ENCODE assay signal across 20 cellular contexts in genomic region chr11:47944555-47945128, GRCh38. TPM values are rescaled to one million over a fixed set of nuclear protein-coding genes. Genes with fewer than 3 reads are reported as not detected.
DNase-seq lines count a peak whose midpoint lies in the region; ATAC-seq and TF ChIP-seq lines count a peak whose summit lies in the region.
"Had no signal": no experiment of that assay in that cellular context is flagged by ENCODE, and none has a peak within 500 bp of the region (broad histone marks: within the 10 kb centered on the region; RNA-seq: fewer than 3 reads in every experiment).

No MANE protein-coding gene starts in this region.

- H3K36me3 Mint-ChIP-seq in activated T-helper 17 cell treated with anti-CD3 and anti-CD28 coated beads, Interleukin-2, amount 50 U/mL, for 72 hours (ENCODE audit: low read depth) = no peaks in the 10 kb centered on the region
- no peaks in the 10 kb centered on the region for H3K36me3 Mint-ChIP-seq in activated CD4-positive, alpha-beta T cell treated with anti-CD3 and anti-CD28 coated beads, Interleukin-2, amount 10 ng/mL, durations not matched to agents 24 days and 14 days (ENCODE audit: low read depth)
- H3K36me3 Mint-ChIP-seq in activated CD4-positive, alpha-beta T cell treated with anti-CD3 and anti-CD28 coated beads for 36 hours (ENCODE audit: low read depth) = no peaks in the 10 kb centered on the region

- ATAC-seq in HCT116 = no peak
- ATAC-seq in activated T-helper 17 cell treated with anti-CD3 and anti-CD28 coated beads, Interleukin-2, amount 50 U/mL, for 72 hours (replicated peaks) = no peak
- ATAC-seq in activated CD4-positive, alpha-beta T cell treated with anti-CD3 and anti-CD28 coated beads for 36 hours = no peak
- ATAC-seq: gastroesophageal sphincter, psoas muscle had no signal

- H3K4me1 Mint-ChIP-seq in activated T-helper 17 cell treated with anti-CD3 and anti-CD28 coated beads, Interleukin-2, amount 50 U/mL, for 72 hours = peaks cover 9% of the 10 kb centered on the region
- peaks cover 31% of the 10 kb centered on the region for H3K4me1 Mint-ChIP-seq in activated CD4-positive, alpha-beta T cell treated with anti-CD3 and anti-CD28 coated beads, Interleukin-2, amount 10 ng/mL, durations not matched to agents 24 days and 14 days
- peaks cover 28% of the 10 kb centered on the region for H3K4me1 Mint-ChIP-seq in activated CD4-positive, alpha-beta T cell treated with anti-CD3 and anti-CD28 coated beads for 36 hours

- H3K79me2 ChIP-seq in ACC112 (ENCODE audit: control insufficient read depth, insufficient read depth, low read length, unreplicated experiment) = no peaks in the 10 kb centered on the region
- no peaks in the 10 kb centered on the region for H3K79me2 ChIP-seq in HCT116 (ENCODE audit: insufficient read depth, low read length)

- H3K9ac ChIP-seq in HCT116 (ENCODE audit: low read length) (peak overlapping the region; percentile 32; the same call in 1 of the 2 replicates), iPS-20b (ENCODE audit: low read depth, low read length) (peak overlapping the region; percentile 47; the same call in 1 of the 2 replicates)

- TF ChIP-seq POLR2A in HCT116 (IDR thresholded peaks at IDR 0.05; ENCODE audit: borderline replicate concordance, extremely low read depth, insufficient read depth, insufficient read length) = no peak

- no peak overlapping the region for H3K4me3 Mint-ChIP-seq in activated T-helper 17 cell treated with anti-CD3 and anti-CD28 coated beads, Interleukin-2, amount 50 U/mL, for 72 hours
- no peak overlapping the region for H3K4me3 Mint-ChIP-seq in activated CD4-positive, alpha-beta T cell treated with anti-CD3 and anti-CD28 coated beads, Interleukin-2, amount 10 ng/mL, durations not matched to agents 24 days and 14 days
- H3K4me3 Mint-ChIP-seq in activated CD4-positive, alpha-beta T cell treated with anti-CD3 and anti-CD28 coated beads for 36 hours = no peak overlapping the region
- H3K4me3 Mint-ChIP-seq: neural crest cell had no signal

- no peak overlapping the region for H3K4me3 ChIP-seq in ACC112 (ENCODE audit: low read depth, low read length)
- H3K4me3 ChIP-seq in HCT116 (replicated peaks in 1 of 2; ENCODE audit: low read depth in 1 of 2, low read length in 2 of 2) = no peak overlapping the region
- peak overlapping the region; percentile 45 for H3K4me3 ChIP-seq in iPS-20b (ENCODE audit: low read length)
- H3K4me3 ChIP-seq: cardiac muscle cell, esophagus muscularis mucosa, gastroesophageal sphincter, psoas muscle had no signal

- H3K27ac Mint-ChIP-seq in activated T-helper 17 cell treated with anti-CD3 and anti-CD28 coated beads, Interleukin-2, amount 50 U/mL, for 72 hours = peak overlapping the region; percentile 39
- no peak overlapping the region for H3K27ac Mint-ChIP-seq in activated CD4-positive, alpha-beta T cell treated with anti-CD3 and anti-CD28 coated beads, Interleukin-2, amount 10 ng/mL, durations not matched to agents 24 days and 14 days
- no peak overlapping the region for H3K27ac Mint-ChIP-seq in activated CD4-positive, alpha-beta T cell treated with anti-CD3 and anti-CD28 coated beads for 36 hours

- no peaks in the 10 kb centered on the region for H3K9me3 Mint-ChIP-seq in activated T-helper 17 cell treated with anti-CD3 and anti-CD28 coated beads, Interleukin-2, amount 50 U/mL, for 72 hours
- no peaks in the 10 kb centered on the region for H3K9me3 Mint-ChIP-seq in activated CD4-positive, alpha-beta T cell treated with anti-CD3 and anti-CD28 coated beads, Interleukin-2, amount 10 ng/mL, durations not matched to agents 24 days and 14 days
- no peaks in the 10 kb centered on the region for H3K9me3 Mint-ChIP-seq in activated CD4-positive, alpha-beta T cell treated with anti-CD3 and anti-CD28 coated beads for 36 hours (ENCODE audit: low read depth)
- H3K9me3 Mint-ChIP-seq: neural crest cell had no signal

- H3K4me1 ChIP-seq in ACC112 (ENCODE audit: control insufficient read depth, insufficient read depth, low read length, unreplicated experiment) (peaks cover 45% of the 10 kb centered on the region), HCT116 (ENCODE audit: control insufficient read depth in 1 of 2, insufficient read depth in 2 of 2, low read length in 2 of 2) (peaks cover 37 to 61% of the 10 kb centered on the region in 2 experiments), iPS-20b (ENCODE audit: insufficient read depth, low read length) (peaks cover 13% of the 10 kb centered on the region; the same call in 1 of the 2 replicates)
- H3K4me1 ChIP-seq: psoas muscle had no signal

- H3K27me3 ChIP-seq in ACC112 (ENCODE audit: insufficient read depth, low read length) (no peaks in the 10 kb centered on the region), HCT116 (ENCODE audit: insufficient read depth, low read length) (no peaks in the 10 kb centered on the region), iPS-20b (ENCODE audit: insufficient read depth, low read length) (no peaks in the 10 kb centered on the region)
- H3K27me3 ChIP-seq: cardiac muscle cell, esophagus muscularis mucosa, gastroesophageal sphincter had no signal

- H3K9me3 ChIP-seq in HCT116 (ENCODE audit: control insufficient read depth in 1 of 2, insufficient read depth in 1 of 2, low read depth in 1 of 2, low read length in 2 of 2) (no peaks in the 10 kb centered on the region), iPS-20b (ENCODE audit: insufficient read depth, low read depth, low read length) (no peaks in the 10 kb centered on the region)
- H3K9me3 ChIP-seq: esophagus muscularis mucosa, gastroesophageal sphincter, psoas muscle had no signal

- H3K27me3 Mint-ChIP-seq in activated T-helper 17 cell treated with anti-CD3 and anti-CD28 coated beads, Interleukin-2, amount 50 U/mL, for 72 hours = no peaks in the 10 kb centered on the region
- no peaks in the 10 kb centered on the region for H3K27me3 Mint-ChIP-seq in activated CD4-positive, alpha-beta T cell treated with anti-CD3 and anti-CD28 coated beads, Interleukin-2, amount 10 ng/mL, durations not matched to agents 24 days and 14 days
- H3K27me3 Mint-ChIP-seq in activated CD4-positive, alpha-beta T cell treated with anti-CD3 and anti-CD28 coated beads for 36 hours = no peaks in the 10 kb centered on the region

- H3K4me2 ChIP-seq in HCT116 (ENCODE audit: low read length) = peak overlapping the region; percentile 46; the same call in 1 of the 2 replicates

- no peaks in the 10 kb centered on the region for H3K9me2 ChIP-seq in HCT116 (ENCODE audit: insufficient read depth)

- no peaks in the 10 kb centered on the region for H4K20me1 ChIP-seq in HCT116 (ENCODE audit: insufficient read depth)

- H3K27ac ChIP-seq in ACC112 (ENCODE audit: low read depth, low read length) (peak overlapping the region; percentile 19; the same call in 1 of the 2 replicates), HCT116 (ENCODE audit: low read depth, low read length) (no peak overlapping the region), iPS-20b (ENCODE audit: low read length) (no peak overlapping the region)
- H3K27ac ChIP-seq: C4-2B, cardiac muscle cell, esophagus muscularis mucosa, gastroesophageal sphincter, psoas muscle had no signal

- CTCF ChIA-PET in HCT116 (lab: Charles Lee) = no interaction called here
- CTCF ChIA-PET in activated CD4-positive, alpha-beta T cell treated with anti-CD3 and anti-CD28 coated beads for 36 hours (lab: Charles Lee) = interaction anchor here (1.1 kb wide), 1 partner anchor 200 kb away, joined by 3 read pairs; no protein-coding TSS in a partner anchor

- in situ Hi-C loops in ACHN (cut with HindIII; ENCODE audit: low pct_ligation_motif_present, low pct_unique_long_range_greater_than_20kb, low sequenced_read_pairs) = no loop called here

- no peak for TF ChIP-seq CTCF in HCT116 (IDR thresholded peaks at IDR 0.05 in 2 of 3, conservative IDR thresholded peaks at IDR 0.05 in 1 of 3; ENCODE audit: borderline replicate concordance in 1 of 3, insufficient read depth in 1 of 3, low read depth in 2 of 3, low read length in 2 of 3)

- no peak for TF ChIP-seq RAD21 in HCT116 (IDR thresholded peaks at IDR 0.05; ENCODE audit: low read depth)

- POLR2A ChIA-PET in HCT116 (lab: Charles Lee) = interaction anchor here (0.7 kb wide), 1 partner anchor 1246 kb away, joined by 4 read pairs; no protein-coding TSS in a partner anchor
- POLR2A ChIA-PET in activated CD4-positive, alpha-beta T cell treated with anti-CD3 and anti-CD28 coated beads for 36 hours (lab: Charles Lee) = no interaction called here

- intact Hi-C loops in HCT116 (cut with micrococcal nuclease) = loop anchor here (5.0 kb wide), 1 partner anchor 38 kb away; the partner anchor contains the start of gene PTPRJ
- intact Hi-C loops in activated CD4-positive, alpha-beta T cell treated with anti-CD3 and anti-CD28 coated beads, Interleukin-2, amount 10 ng/mL, durations not matched to agents 24 days and 14 days (cut with micrococcal nuclease) = no loop called here
- intact Hi-C loops in activated CD4-positive, alpha-beta T cell treated with anti-CD3 and anti-CD28 coated beads for 36 hours (cut with DNase I, micrococcal nuclease) = no loop called here

- no peaks in the 10 kb centered on the region for H3K36me3 ChIP-seq in ACC112 (ENCODE audit: insufficient read depth, low read length)
- no peaks in the 10 kb centered on the region for H3K36me3 ChIP-seq in HCT116 (ENCODE audit: control insufficient read depth in 1 of 2, insufficient read depth in 2 of 2, low read length in 2 of 2)
- H3K36me3 ChIP-seq in iPS-20b (ENCODE audit: insufficient read depth, low read depth, low read length) = no peaks in the 10 kb centered on the region
- H3K36me3 ChIP-seq: cardiac muscle cell, esophagus muscularis mucosa, gastroesophageal sphincter had no signal

- BruUV-seq in HCT116 (replicated peaks; lab: Mats Ljungman, UMichigan) = no TSS peak

- RAD21 ChIA-PET in HCT116 (lab: Charles Lee; ENCODE audit: low non-redundant PET in 1 of 2, low total read pairs in 2 of 2, uncharacterized antibody in 2 of 2, unreplicated experiment in 2 of 2) = no interaction called here

- DNase-seq in HCT116 (ENCODE audit: low read depth, low spot score) = no peak
- no peak for DNase-seq in ACHN
- DNase-seq in activated gamma-delta T cell treated with Interleukin-2 at 50 U/mL for 16 hours = no peak
- DNase-seq in activated CD4-positive, alpha-beta T cell treated with anti-CD3 and anti-CD28 coated beads, Interleukin-2, amount 10 ng/mL, durations not matched to agents 24 days and 14 days = no peak
- DNase-seq in activated CD4-positive, alpha-beta T cell treated with anti-CD3 and anti-CD28 coated beads for 36 hours = no peak
- DNase-seq: activated CD4-positive, alpha-beta T cell treated with anti-CD3 and anti-CD28 coated beads for 48 hours; activated CD8-positive, alpha-beta memory T cell treated with anti-CD3 and anti-CD28 coated beads, Interleukin-2, amount 50 U/mL, for 4 hours; NCI-H1105 treated with DMSO at 0.1 percent for 48 hours; NCI-H510A treated with DMSO at 0.1 percent for 48 hours; psoas muscle; stimulated activated CD4-positive, alpha-beta T cell treated with anti-CD3 and anti-CD28 coated beads, Interleukin-1b, Interleukin-23, amount 100 ng/mL, for 48 hours; stimulated activated naive CD4-positive, alpha-beta T cell had no signal

- H2AFZ ChIP-seq in ACC112 (ENCODE audit: low read length, unreplicated experiment) (peak overlapping the region; percentile 36), HCT116 (ENCODE audit: low read depth, low read length, poor library complexity, severe bottlenecking) (peak overlapping the region; percentile 83)

RNA-seq across cellular contexts. Expression of gene PTPRJ, which starts 35.7 kb away (rescaled TPM):
- 19.1 TPM for total RNA-seq in HCT116 (2021; ENCODE audit: unreplicated experiment)
- polyA plus RNA-seq in HCT116 (2012) = 8.9 and 9.6 TPM in 2 replicates
- total RNA-seq in activated T-helper 17 cell treated with anti-CD3 and anti-CD28 coated beads, Interleukin-2, amount 50 U/mL, for 72 hours = 10 to 100 TPM; 36.1 to 52.8 TPM
- 51.3 and 52.2 TPM in 2 replicates for total RNA-seq in activated CD4-positive, alpha-beta T cell treated with anti-CD3 and anti-CD28 coated beads, Interleukin-2, amount 10 ng/mL, durations not matched to agents 24 days and 14 days
- total RNA-seq in activated CD4-positive, alpha-beta T cell treated with anti-CD3 and anti-CD28 coated beads for 36 hours = 10 to 100 TPM; 20.8 to 21.3 TPM
